In the genomic region with DNA sequence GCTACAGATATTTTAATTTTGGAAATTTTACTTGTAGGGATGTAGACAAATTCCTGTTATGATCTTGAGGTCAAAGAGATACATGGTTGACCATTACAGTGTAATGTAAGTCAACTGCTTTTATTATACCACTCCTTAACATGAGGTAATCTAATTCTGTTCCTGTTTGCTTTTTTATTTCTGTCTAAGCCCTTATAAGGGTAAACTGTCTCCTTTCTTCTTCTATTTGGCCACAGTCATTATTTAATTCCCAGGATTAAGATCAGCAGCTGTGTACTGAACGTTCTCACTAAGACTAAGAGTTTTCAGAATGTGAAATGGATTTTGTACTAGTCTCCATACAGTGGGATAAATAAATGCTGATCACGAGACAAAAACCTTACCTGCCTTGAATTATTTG, we compare ENCODE assay signal across 13 cellular contexts. TPM values are rescaled to one million over a fixed set of nuclear protein-coding genes. Genes with fewer than 3 reads are reported as not detected.
DNase-seq lines count a peak whose midpoint lies in the region; ATAC-seq, FAIRE-seq and TF ChIP-seq lines count a peak whose summit lies in the region.
"Had no signal": no experiment of that assay in that cellular context is flagged by ENCODE, and none has a peak within 500 bp of the region (broad histone marks: within the 10 kb centered on the region; RNA-seq: fewer than 3 reads in every experiment).

No MANE protein-coding gene starts in this region.

- POLR2A ChIA-PET in A549 (lab: Yijun Ruan, JAX), result interaction anchor here (0.6 to 1.1 kb wide), 3 partner anchors 16 to 155 kb away, joined by 3 to 4 read pairs (median 3); partner anchors contain the start of genes C2CD3, PPME1 and UCP2

- FAIRE-seq in A549 (lab: Jason Lieb, UNC), result no peak
- FAIRE-seq: TTC549 had no signal

- H3K9me3 Mint-ChIP-seq in mesothelial cell of epicardium, result no peaks in the 10 kb centered on the region
- H3K9me3 Mint-ChIP-seq: naive thymus-derived CD8-positive, alpha-beta T cell had no signal

- peak; percentile 46 to 50; a peak in 5 of 6 replicates for ATAC-seq in A549
- ATAC-seq: naive thymus-derived CD8-positive, alpha-beta T cell had no signal

- H3K27me3 Mint-ChIP-seq in mesothelial cell of epicardium (ENCODE audit: low read depth), result no peaks in the 10 kb centered on the region
- H3K27me3 Mint-ChIP-seq: B cell; naive thymus-derived CD8-positive, alpha-beta T cell had no signal

- peak in 1 of 2 experiments; percentile 68 for DNase-seq in A549 (ENCODE audit: low read depth in 1 of 2, low spot score in 1 of 2)
- DNase-seq in M059J (ENCODE audit: low read depth), result peak; percentile 46
- DNase-seq in choroid plexus epithelial cell (ENCODE audit: low read depth), result peak; percentile 59
- DNase-seq in mesothelial cell of epicardium (ENCODE audit: low spot score in 2 of 2, unreplicated experiment in 2 of 2), result no peak
- no peak for DNase-seq in SKM-1 treated with dmso at 0.1 percent for 144 hours (lab: John Stamatoyannopoulos, UW; ENCODE audit: unreplicated experiment)
- no peak for DNase-seq in stimulated activated CD4-positive, alpha-beta T cell treated with anti-CD3 and anti-CD28 coated beads, Interleukin-2, amount 100 ng/mL, for 24 hours
- DNase-seq in posterior cingulate gyrus, result no peak
- DNase-seq in GM10266 (ENCODE audit: extremely low spot score), result no peak
- DNase-seq: activated T-cell treated with anti-CD3 and anti-CD28 coated beads, Interleukin-2, amount 50 U/mL, for 1 hour; naive thymus-derived CD8-positive, alpha-beta T cell; stimulated activated CD4-positive, alpha-beta T cell treated with anti-CD3 and anti-CD28 coated beads, Interleukin-4, amount 100 ng/mL, for 1 hour had no signal

- peak overlapping the region; percentile 76 for H3K4me2 ChIP-seq in A549

- peak overlapping the region; percentile 17; the same call in 1 of the 3 replicates for H3K4me3 ChIP-seq in A549
- H3K4me3 ChIP-seq in choroid plexus epithelial cell (ENCODE audit: low read depth, low read length), result no peak overlapping the region

- CTCF ChIA-PET in A549 (lab: Yijun Ruan, JAX), result interaction anchor here (2.0 kb wide), 1 partner anchor 33 kb away, joined by 6 read pairs; the partner anchor contains the start of genes C2CD3 and PPME1

- H3K9me3 ChIP-seq in A549, result no peaks in the 10 kb centered on the region

- no peak for TF ChIP-seq POLR2A in A549 (IDR thresholded peaks at IDR 0.05; ENCODE audit: low read length)

- H3K27ac ChIP-seq in A549, result peak overlapping the region; percentile 88 to 90

- peaks cover 2% of the 10 kb centered on the region for H3K36me3 Mint-ChIP-seq in mesothelial cell of epicardium

- TF ChIP-seq CTCF in A549 (IDR thresholded peaks at IDR 0.05) (no peak), choroid plexus epithelial cell (conservative IDR thresholded peaks at IDR 0.05; ENCODE audit: low read depth, low read length) (no peak), mesothelial cell of epicardium (IDR thresholded peaks at IDR 0.05; ENCODE audit: unreplicated experiment) (no peak), GM10266 (IDR thresholded peaks at IDR 0.05; ENCODE audit: control insufficient read depth, insufficient read depth, low read depth, missing control alignments) (no peak)

- WGBS in A549 (ENCODE audit: missing lambda C conversion rate), result 3% methylated on average over 2 of the region's 2 CpGs

- H3K4me3 Mint-ChIP-seq in mesothelial cell of epicardium, result no peak overlapping the region
- H3K4me3 Mint-ChIP-seq: B cell; naive thymus-derived CD8-positive, alpha-beta T cell had no signal

- intact Hi-C loops in posterior cingulate gyrus (cut with DNase I), result no loop called here

- TF ChIP-seq RAD21 in A549 (conservative IDR thresholded peaks at IDR 0.05 in 1 of 2, IDR thresholded peaks at IDR 0.05 in 1 of 2), result no peak

- no peak for TF ChIP-seq EP300 in A549 (IDR thresholded peaks at IDR 0.05)

- H3K4me1 Mint-ChIP-seq in mesothelial cell of epicardium, result peaks cover 72% of the 10 kb centered on the region

- peak overlapping the region; percentile 99 for H3K27ac Mint-ChIP-seq in mesothelial cell of epicardium
- H3K27ac Mint-ChIP-seq: B cell; naive thymus-derived CD8-positive, alpha-beta T cell had no signal

- peaks cover 96% of the 10 kb centered on the region for H3K4me1 ChIP-seq in A549

TF ChIP-seq in A549, 52 proteins besides CTCF, POLR2A, EP300 and RAD21:
- TF ChIP-seq KDM1A (IDR thresholded peaks at IDR 0.05; ENCODE audit: low read depth) (no peak), REST (IDR thresholded peaks at IDR 0.05) (no peak), CHD2 (IDR thresholded peaks at IDR 0.05; ENCODE audit: low read length, partially characterized antibody) (no peak), HOXB5 (CRISPR knock-in tag; IDR thresholded peaks at IDR 0.05) (no peak), NPAS2 (CRISPR knock-in tag; IDR thresholded peaks at IDR 0.05; ENCODE audit: borderline replicate concordance) (no peak), JUNB (IDR thresholded peaks at IDR 0.05) (no peak)
- TF ChIP-seq, protein P1, sequence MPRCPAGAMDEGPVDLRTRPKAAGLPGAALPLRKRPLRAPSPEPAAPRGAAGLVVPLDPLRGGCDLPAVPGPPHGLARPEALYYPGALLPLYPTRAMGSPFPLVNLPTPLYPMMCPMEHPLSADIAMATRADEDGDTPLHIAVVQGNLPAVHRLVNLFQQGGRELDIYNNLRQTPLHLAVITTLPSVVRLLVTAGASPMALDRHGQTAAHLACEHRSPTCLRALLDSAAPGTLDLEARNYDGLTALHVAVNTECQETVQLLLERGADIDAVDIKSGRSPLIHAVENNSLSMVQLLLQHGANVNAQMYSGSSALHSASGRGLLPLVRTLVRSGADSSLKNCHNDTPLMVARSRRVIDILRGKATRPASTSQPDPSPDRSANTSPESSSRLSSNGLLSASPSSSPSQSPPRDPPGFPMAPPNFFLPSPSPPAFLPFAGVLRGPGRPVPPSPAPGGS (IDR thresholded peaks at IDR 0.05), result no peak
TF ChIP-seq in A549: peak in this region for 0.

RNA-seq across cellular contexts. Expression of gene C2CD3, which starts 32.8 kb away (rescaled TPM):
- polyA plus RNA-seq in A549 (2011; rRNA removed), result 15.2 and 22.7 TPM in 2 replicates
- 9.3 and 12.0 TPM in 2 replicates for polyA plus RNA-seq in A549 (2012; cell fraction: cytosol; rRNA removed)
- 17.1 and 19.9 TPM in 2 replicates for polyA plus RNA-seq in A549 (2012; cell fraction: nucleus; rRNA removed)
- polyA plus RNA-seq in A549 (2017; fragmentation: RNase III; extraction: RNeasy Plus Mini Kit Qiagen cat#74134 plus additional on column Dnase treatment), result 18.2 to 19.8 TPM (median 19.3 TPM) in 3 replicates
- 60.4 and 64.1 TPM in 2 replicates for polyA minus RNA-seq in A549 (2011; rRNA and poly(A)+ RNA removed)
- 16.6 and 22.6 TPM in 2 replicates for total RNA-seq in M059J (2014; rRNA removed; shearing (Covaris generic))
- total RNA-seq in mesothelial cell of epicardium, result 32.5 to 34.8 TPM (median 33.0 TPM) in 3 replicates

RNA-seq across cellular contexts. Expression of gene PPME1, which starts 33.1 kb away (rescaled TPM):
- polyA plus RNA-seq in A549 (2011; rRNA removed) (69.2 and 82.6 TPM in 2 replicates), A549 (2017; fragmentation: RNase III; extraction: RNeasy Plus Mini Kit Qiagen cat#74134 plus additional on column Dnase treatment) (82.2 to 89.8 TPM (median 85.7 TPM) in 3 replicates)
- polyA plus RNA-seq in A549 (2012; cell fraction: cytosol; rRNA removed), result 69.1 and 92.7 TPM in 2 replicates
- 114 and 127 TPM in 2 replicates for polyA plus RNA-seq in A549 (2012; cell fraction: nucleus; rRNA removed)
- polyA minus RNA-seq in A549 (2011; rRNA and poly(A)+ RNA removed), result 62.2 and 63.0 TPM in 2 replicates
- total RNA-seq in M059J (2014; rRNA removed; shearing (Covaris generic)), result 57.4 and 60.4 TPM in 2 replicates
- 50.6 to 52.8 TPM (median 51.6 TPM) in 3 replicates for total RNA-seq in mesothelial cell of epicardium

Comparison
In these comparisons a context has a peak if more than half of its experiments do, and no peak if none do; other contexts are left out.
1. DNase-seq: peak in M059J (single experiment) and choroid plexus epithelial cell (single experiment); none in mesothelial cell of epicardium (0 of 2), SKM-1 treated with dmso at 0.1 percent for 144 hours (single experiment), stimulated activated CD4-positive, alpha-beta T cell treated with anti-CD3 and anti-CD28 coated beads, Interleukin-2, amount 100 ng/mL, for 24 hours (0 of 2), posterior cingulate gyrus (0 of 10) and GM10266 (single experiment).